36 cellular contexts compared by ENCODE assay signal in genomic region chr3:108333951-108334350, GRCh38. TPM values are rescaled to one million over a fixed set of nuclear protein-coding genes. Genes with fewer than 3 reads are reported as not detected.
"Had no signal": no experiment of that assay in that cellular context is flagged by ENCODE, and none has a peak within 500 bp of the region (broad histone marks: within the 10 kb centered on the region; RNA-seq: fewer than 3 reads in every experiment).

No MANE protein-coding gene starts in this region.

- H3K9me3 Mint-ChIP-seq: central memory CD8-positive, alpha-beta T cell; dendritic cell treated with granulocyte-macrophage colony-stimulating factor and Interleukin-4, amounts not matched to agents 40 ng/mL and 50 ng/mL, for 4 days; endodermal cell; nephron progenitor cell; type B pancreatic cell had no signal

- H3K27me3 Mint-ChIP-seq: central memory CD8-positive, alpha-beta T cell; dendritic cell treated with granulocyte-macrophage colony-stimulating factor and Interleukin-4, amounts not matched to agents 40 ng/mL and 50 ng/mL, for 4 days; naive thymus-derived CD4-positive, alpha-beta T cell; type B pancreatic cell had no signal

- H3K36me3 Mint-ChIP-seq: type B pancreatic cell had no signal

- DNase-seq: colonic mucosa; effector CD8-positive, alpha-beta T cell; endodermal cell; glutamatergic neuron; heart right ventricle; hippocampal formation; left cardiac atrium; left lung; mesenchymal stem cell; midbrain; naive thymus-derived CD4-positive, alpha-beta T cell; nephron progenitor cell; occipital lobe; ovary; posterior cingulate gyrus; psoas muscle; right cardiac atrium; small intestine; stimulated activated CD4-positive, alpha-beta T cell treated with anti-CD3 and anti-CD28 coated beads, Interleukin-12 subunit alpha, Interleukin-12 subunit beta, amount 100 ng/mL, for 4 hours; stimulated activated CD4-positive, alpha-beta T cell treated with anti-CD3 and anti-CD28 coated beads, Interleukin-1b, Interleukin-23, amount 100 ng/mL, for 48 hours; stimulated activated CD4-positive, alpha-beta T cell treated with anti-CD3 and anti-CD28 coated beads, Interleukin-4, amount 100 ng/mL, for 1 hour; stimulated activated CD8-positive, alpha-beta memory T cell treated with anti-CD3 and anti-CD28 coated beads, Interleukin-4, amount 100 ng/mL, for 48 hours; stimulated activated naive CD4-positive, alpha-beta T cell treated with Interleukin-2 at 50 U/mL for 16 hours; stomach; substantia nigra; testis; tibial artery had no signal

- H3K4me1 Mint-ChIP-seq: central memory CD8-positive, alpha-beta T cell; endodermal cell; nephron progenitor cell had no signal

- H3K27ac Mint-ChIP-seq: dendritic cell treated with granulocyte-macrophage colony-stimulating factor and Interleukin-4, amounts not matched to agents 40 ng/mL and 50 ng/mL, for 4 days; endodermal cell; naive thymus-derived CD4-positive, alpha-beta T cell; nephron progenitor cell; type B pancreatic cell had no signal

- H3K4me3 Mint-ChIP-seq: central memory CD8-positive, alpha-beta T cell; dendritic cell treated with granulocyte-macrophage colony-stimulating factor and Interleukin-4, amounts not matched to agents 40 ng/mL and 50 ng/mL, for 4 days; endodermal cell; naive thymus-derived CD4-positive, alpha-beta T cell; nephron progenitor cell; type B pancreatic cell had no signal

- H3K4me3 ChIP-seq: colonic mucosa, heart right ventricle, left lung, ovary, psoas muscle, stomach, testis, tibial artery had no signal

- ATAC-seq: esophagus mucosa; heart right ventricle; left cardiac atrium; left lung; naive thymus-derived CD4-positive, alpha-beta T cell; psoas muscle; right cardiac atrium had no signal

RNA-seq across cellular contexts. Expression of gene HHLA2, which starts 37.6 kb away (rescaled TPM):
- total RNA-seq: chondrocyte, endodermal cell, esophagus mucosa, foreskin keratinocyte, heart right ventricle, left cardiac atrium, lower leg skin, lung microvascular endothelial cell, occipital lobe, psoas muscle, right cardiac atrium, urinary bladder had no signal
- polyA plus RNA-seq: foreskin keratinocyte, heart right ventricle, right cardiac atrium, urinary bladder had no signal
